2 cellular contexts compared by ENCODE assay signal in genomic region chr19:40709817-40710216, GRCh38.
TF ChIP-seq lines count a peak whose summit lies in the region.

No MANE protein-coding gene starts in this region.

TF ChIP-seq in HepG2, 621 proteins besides CTCF, POLR2A, EP300 and RAD21:
- TF ChIP-seq PAWR (CRISPR knock-in tag; IDR thresholded peaks at IDR 0.05; ENCODE audit: borderline replicate concordance) (no peak), ZNF768 (CRISPR knock-in tag; IDR thresholded peaks at IDR 0.05) (peak; percentile 92)

TF ChIP-seq in HEK293, 187 proteins besides CTCF, POLR2A, EP300 and RAD21:
- TF ChIP-seq ZNF768 (tag by site-specific recombination; IDR thresholded peaks at IDR 0.05) (peak; percentile 80), ZNF623 (tag by site-specific recombination; IDR thresholded peaks at IDR 0.05) (no peak)
